In genomic region chr1:176522310-176522846, GRCh38 we compare ENCODE assay signal across 14 cellular contexts.
"Had no signal": no experiment of that assay in that cellular context is flagged by ENCODE, and none has a peak within 500 bp of the region (broad histone marks: within the 10 kb centered on the region; RNA-seq: fewer than 3 reads in every experiment).

No MANE protein-coding gene starts in this region.

- DNase-seq: activated CD4-positive, alpha-beta T cell treated with anti-CD3 and anti-CD28 coated beads, Interleukin-2, amount 50 U/mL, for 1 hour; activated CD4-positive, CD25-positive, alpha-beta regulatory T cell; activated naive CD4-positive, alpha-beta T cell treated with anti-CD3 and anti-CD28 coated beads for 36 hours; activated T-cell treated with anti-CD3 and anti-CD28 coated beads for 4 hours; central memory CD4-positive, alpha-beta T cell; effector CD4-positive, alpha-beta T cell; hippocampal formation; left ventricle myocardium superior; pancreas; small intestine; T-helper 17 cell had no signal

- H3K4me3 ChIP-seq: coronary artery, pancreas, vagina had no signal

- ATAC-seq: activated T-helper 17 cell treated with anti-CD3 and anti-CD28 coated beads, Interleukin-2, amount 50 U/mL, for 72 hours; left ventricle myocardium superior; T-helper 17 cell had no signal

- H3K9me3 ChIP-seq: pancreas, vagina had no signal

- H3K27ac ChIP-seq: coronary artery, pancreas, vagina had no signal

- H3K36me3 ChIP-seq: pancreas, vagina had no signal

- H3K27me3 ChIP-seq: pancreas, vagina had no signal

- H3K4me1 ChIP-seq: vagina had no signal
